Comparison of ENCODE assay signal across 35 cellular contexts in the genomic region with DNA sequence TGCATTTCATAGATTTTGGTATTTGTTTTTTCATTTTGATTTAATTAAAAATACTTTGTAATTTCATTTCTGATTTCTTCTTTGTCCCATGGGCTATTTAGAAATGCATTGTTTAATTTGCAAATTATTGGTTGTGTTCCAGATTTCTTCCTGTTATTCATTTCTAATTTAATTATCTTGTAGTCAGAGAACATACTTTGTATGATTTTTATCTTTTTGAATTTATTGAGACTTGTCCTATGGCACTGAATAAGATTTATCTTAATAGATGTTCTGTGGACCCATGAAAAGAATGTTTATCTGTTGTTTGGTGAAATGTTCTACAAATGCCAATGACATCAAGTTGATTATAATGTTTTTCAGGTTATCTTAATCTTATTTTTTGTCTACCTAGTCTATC. TPM values are rescaled to one million over a fixed set of nuclear protein-coding genes. Genes with fewer than 3 reads are reported as not detected.
"Had no signal": no experiment of that assay in that cellular context is flagged by ENCODE, and none has a peak within 500 bp of the region (broad histone marks: within the 10 kb centered on the region; RNA-seq: fewer than 3 reads in every experiment).

No MANE protein-coding gene starts in this region.

- H3K27ac ChIP-seq: adrenal gland, body of pancreas, brain microvascular endothelial cell, breast epithelium, VCaP had no signal

- H3K4me1 ChIP-seq: adrenal gland, body of pancreas had no signal

- H3K27me3 ChIP-seq: adrenal gland, body of pancreas, brain microvascular endothelial cell, breast epithelium had no signal

- DNase-seq: activated B cell treated with CpG ODN at 0.5 μM for 24 hours; activated CD4-positive, alpha-beta memory T cell treated with anti-CD3 and anti-CD28 coated beads for 36 hours; activated CD4-positive, alpha-beta T cell treated with anti-CD3 and anti-CD28 coated beads for 4 hours; activated CD4-positive, alpha-beta T cell treated with anti-CD3 and anti-CD28 coated beads, Interleukin-2, amount 10 ng/mL, durations not matched to agents 24 days and 14 days; activated CD4-positive, alpha-beta T cell treated with anti-CD3 and anti-CD28 coated beads, Interleukin-2, amount 50 U/mL, for 1 hour; activated CD4-positive, alpha-beta T cell treated with anti-CD3 and anti-CD28 coated beads, Interleukin-2, amount 50 U/mL, for 4 hours; activated CD4-positive, CD25-positive, alpha-beta regulatory T cell treated with anti-CD3 and anti-CD28 coated beads, Interleukin-2, amount 50 U/mL, for 72 hours; activated CD8-positive, alpha-beta memory T cell treated with anti-CD3 and anti-CD28 coated beads, Interleukin-2, amount 50 U/mL, for 4 hours; activated CD8-positive, alpha-beta T cell treated with anti-CD3 and anti-CD28 coated beads for 36 hours; activated effector memory CD4-positive, alpha-beta T cell treated with anti-CD3 and anti-CD28 coated beads, Interleukin-2, amount 50 U/mL, for 16 hours; activated gamma-delta T cell treated with Interleukin-2 at 50 U/mL for 16 hours; activated naive CD4-positive, alpha-beta T cell; activated naive CD4-positive, alpha-beta T cell treated with anti-CD3 and anti-CD28 coated beads for 36 hours; activated naive CD4-positive, alpha-beta T cell treated with anti-CD3 and anti-CD28 coated beads, Interleukin-2, amount 50 U/mL, for 16 hours; activated naive CD8-positive, alpha-beta T cell treated with anti-CD3 and anti-CD28 coated beads for 36 hours; activated T-cell treated with anti-CD3 and anti-CD28 coated beads for 4 hours; activated T-cell treated with anti-CD3 and anti-CD28 coated beads, Interleukin-2, amount 50 U/mL, for 1 hour; activated T-cell treated with anti-CD3 and anti-CD28 coated beads, Interleukin-2, amount 50 U/mL, for 4 hours; activated T-cell treated with anti-CD3 and anti-CD28 coated beads, Interleukin-2, amount 50 U/mL, for 72 hours; adrenal gland; amniotic stem cell; aorta; body of pancreas; brain microvascular endothelial cell; central memory CD4-positive, alpha-beta T cell; T-helper 2 cell; T-helper 9 cell had no signal

- H3K9me3 ChIP-seq: adrenal gland, body of pancreas, breast epithelium had no signal

- H3K4me3 ChIP-seq: adrenal gland, body of pancreas, breast epithelium had no signal

- ATAC-seq: activated CD8-positive, alpha-beta T cell treated with anti-CD3 and anti-CD28 coated beads for 36 hours; activated naive CD4-positive, alpha-beta T cell treated with anti-CD3 and anti-CD28 coated beads, Interleukin-2, amount 50 U/mL, for 72 hours; activated T-cell treated with anti-CD3 and anti-CD28 coated beads, Interleukin-2, amount 50 U/mL, for 4 hours; activated T-cell treated with anti-CD3 and anti-CD28 coated beads, Interleukin-2, amount 50 U/mL, for 72 hours; activated T-helper 17 cell treated with anti-CD3 and anti-CD28 coated beads, Interleukin-2, amount 50 U/mL, for 72 hours; body of pancreas had no signal

- H3K36me3 ChIP-seq: adrenal gland, brain microvascular endothelial cell, breast epithelium had no signal

- FAIRE-seq: astrocyte, TTC549 had no signal

RNA-seq across cellular contexts. Expression of a gene that starts 16.1 kb away (rescaled TPM):
- total RNA-seq: activated B cell treated with CpG ODN at 0.5 μM for 24 hours; activated CD4-positive, alpha-beta memory T cell treated with anti-CD3 and anti-CD28 coated beads for 36 hours; activated CD4-positive, alpha-beta T cell treated with anti-CD3 and anti-CD28 coated beads, Interleukin-2, amount 10 ng/mL, durations not matched to agents 24 days and 14 days; activated CD8-positive, alpha-beta memory T cell treated with anti-CD3 and anti-CD28 coated beads for 36 hours; activated CD8-positive, alpha-beta T cell treated with anti-CD3 and anti-CD28 coated beads for 36 hours; activated naive CD4-positive, alpha-beta T cell treated with anti-CD3 and anti-CD28 coated beads for 36 hours; activated naive CD4-positive, alpha-beta T cell treated with anti-CD3 and anti-CD28 coated beads, Interleukin-2, amount 50 U/mL, for 72 hours; activated naive CD8-positive, alpha-beta T cell treated with anti-CD3 and anti-CD28 coated beads for 36 hours; activated T-cell treated with anti-CD3 and anti-CD28 coated beads, Interleukin-2, amount 50 U/mL, for 4 hours; activated T-cell treated with anti-CD3 and anti-CD28 coated beads, Interleukin-2, amount 50 U/mL, for 72 hours; activated T-helper 1 cell treated with anti-CD3 and anti-CD28 coated beads, Interleukin-12 subunit alpha, Interleukin-12 subunit beta, Interleukin-2, Interleukin-4 antibody, amounts not matched to agents 30 ng/mL and 10 ng/mL and 1 ng/mL, durations not matched to agents 14 hours and 24 hours and 36 hours; activated T-helper 17 cell treated with anti-CD3 and anti-CD28 coated beads, Interleukin-2, amount 50 U/mL, for 72 hours had no signal
